8 cellular contexts compared by ENCODE assay signal in genomic region chr3:195260286-195260905, GRCh38. TPM values are rescaled to one million over a fixed set of nuclear protein-coding genes. Genes with fewer than 3 reads are reported as not detected.
DNase-seq lines count a peak whose midpoint lies in the region; ATAC-seq and TF ChIP-seq lines count a peak whose summit lies in the region.

No MANE protein-coding gene starts in this region.

- no peaks in the 10 kb centered on the region for H3K9me2 ChIP-seq in Karpas-422 (replicated peaks; ENCODE audit: insufficient read depth, low read length)

- CTCF ChIA-PET in activated B cell treated with CpG ODN at 0.5 μM for 24 hours (lab: Charles Lee) = interaction anchor here (0.7 to 6.0 kb wide), 8 partner anchors 11 to 589 kb away, joined by 3 to 48 read pairs (median 9); partner anchors contain the start of genes LSG1 and XXYLT1

- no peak overlapping the region for H2AFZ ChIP-seq in Karpas-422 (ENCODE audit: low read length)

- H3K4me2 ChIP-seq in Karpas-422 (ENCODE audit: low read depth, low read length, poor library complexity, severe bottlenecking) = peak overlapping the region; percentile 96

- H3K4me3 ChIP-seq in Karpas-422 (ENCODE audit: low read length) (peak overlapping the region; percentile 80), fibroblast of mammary gland (ENCODE audit: control insufficient read depth, low read depth, low read length) (peak overlapping the region; percentile 65), neutrophil (ENCODE audit: low read depth in 1 of 2, low read length in 1 of 2) (peak overlapping the region; percentile 88 to 96)

- peak; percentile 5 for ATAC-seq in GM21367 (IDR thresholded peaks at IDR 0.05; ENCODE audit: unreplicated experiment)
- peak; percentile 2 for ATAC-seq in activated B cell treated with CpG ODN at 0.5 μM for 24 hours (ENCODE audit: low read depth)

- intact Hi-C loops in activated B cell treated with CpG ODN at 0.5 μM for 24 hours (cut with micrococcal nuclease) = loop anchor here (1.0 to 2.0 kb wide), 8 partner anchors 104 to 588 kb away; partner anchors contain the start of gene LSG1

- peak overlapping the region; percentile 68 for H3K9ac ChIP-seq in Karpas-422 (ENCODE audit: low read length)

- no peaks in the 10 kb centered on the region for H3K9me3 Mint-ChIP-seq in activated B cell treated with CpG ODN at 0.5 μM for 24 hours

- H3K36me3 ChIP-seq in Karpas-422 (ENCODE audit: insufficient read depth, low read length) (no peaks in the 10 kb centered on the region), neutrophil (no peaks in the 10 kb centered on the region)

- H3K4me3 Mint-ChIP-seq in activated B cell treated with CpG ODN at 0.5 μM for 24 hours = peak overlapping the region; percentile 75

- H3K9me3 ChIP-seq in Karpas-422 (ENCODE audit: low read length) = no peaks in the 10 kb centered on the region
- no peaks in the 10 kb centered on the region for H3K9me3 ChIP-seq in neutrophil

- H3K27ac Mint-ChIP-seq in activated B cell treated with CpG ODN at 0.5 μM for 24 hours = no peak overlapping the region

- H3K4me1 Mint-ChIP-seq in activated B cell treated with CpG ODN at 0.5 μM for 24 hours = peaks cover 13% of the 10 kb centered on the region

- no peaks in the 10 kb centered on the region; the same call in 1 of the 2 replicates for H3K79me2 ChIP-seq in Karpas-422 (ENCODE audit: low read length)

- H3K27ac ChIP-seq in Karpas-422 (ENCODE audit: low read length) (no peak overlapping the region), neutrophil (peak overlapping the region; percentile 97)

- peak; percentile 69 for DNase-seq in DMS153 (lab: John Stamatoyannopoulos, UW)
- peak; percentile 51 for DNase-seq in Karpas-422
- DNase-seq in activated B cell treated with CpG ODN at 0.5 μM for 24 hours = no peak
- peak; percentile 24 for DNase-seq in fibroblast of mammary gland (ENCODE audit: low read depth)
- no peak for DNase-seq in kidney tubule cell (ENCODE audit: low spot score)
- DNase-seq in midbrain (lab: John Stamatoyannopoulos, UW) = no peak

- H3K27me3 ChIP-seq in Karpas-422 (ENCODE audit: low read length) (no peaks in the 10 kb centered on the region), neutrophil (no peaks in the 10 kb centered on the region)

- POLR2A ChIA-PET in activated B cell treated with CpG ODN at 0.5 μM for 24 hours (lab: Charles Lee) = interaction anchor here (0.6 to 2.7 kb wide), 6 partner anchors 10 to 589 kb away, joined by 3 to 17 read pairs (median 6); partner anchors contain the start of genes FAM43A and LSG1

- TF ChIP-seq CTCF in activated B cell treated with CpG ODN at 0.5 μM for 24 hours (IDR thresholded peaks at IDR 0.05) (no peak), fibroblast of mammary gland (conservative IDR thresholded peaks at IDR 0.05; ENCODE audit: control insufficient read depth, insufficient read depth, low read depth, low read length) (no peak), neutrophil (IDR thresholded peaks at IDR 0.05) (no peak)

- H3K27me3 Mint-ChIP-seq in activated B cell treated with CpG ODN at 0.5 μM for 24 hours = no peaks in the 10 kb centered on the region

- H3K4me1 ChIP-seq in Karpas-422 (ENCODE audit: low read length) (peaks cover 14% of the 10 kb centered on the region), neutrophil (ENCODE audit: control insufficient read depth in 1 of 2, insufficient read depth in 1 of 2, low read depth in 1 of 2, low read length in 1 of 2) (peaks cover 66 to 67% of the 10 kb centered on the region in 2 experiments)

- H3K36me3 Mint-ChIP-seq in activated B cell treated with CpG ODN at 0.5 μM for 24 hours (ENCODE audit: low read depth) = no peaks in the 10 kb centered on the region

- peaks cover 85% of the 10 kb centered on the region for H4K20me1 ChIP-seq in Karpas-422 (ENCODE audit: insufficient read depth, low read depth, low read length)

RNA-seq across cellular contexts. Expression of gene XXYLT1, which starts 10.6 kb away (rescaled TPM):
- total RNA-seq in Karpas-422 (2014; rRNA removed; shearing (Covaris generic); ENCODE audit: low replicate concordance) = 7.3 and 12.0 TPM in 2 replicates
- total RNA-seq in activated B cell treated with CpG ODN at 0.5 μM for 24 hours = 7.6 and 7.9 TPM in 2 replicates

Comparison
In these comparisons a context has a peak if more than half of its experiments do, and no peak if none do; other contexts are left out.
1. DNase-seq: peak in DMS153 (single experiment), Karpas-422 (single experiment) and fibroblast of mammary gland (single experiment); none in activated B cell treated with CpG ODN at 0.5 μM for 24 hours (single experiment), kidney tubule cell (single experiment) and midbrain (single experiment).
2. Peak in every context shown above with its lines, with median percentiles within 50 percentile points of each other: H3K4me3 ChIP-seq.